Comparison of ENCODE assay signal across 8 cellular contexts in the genomic region with DNA sequence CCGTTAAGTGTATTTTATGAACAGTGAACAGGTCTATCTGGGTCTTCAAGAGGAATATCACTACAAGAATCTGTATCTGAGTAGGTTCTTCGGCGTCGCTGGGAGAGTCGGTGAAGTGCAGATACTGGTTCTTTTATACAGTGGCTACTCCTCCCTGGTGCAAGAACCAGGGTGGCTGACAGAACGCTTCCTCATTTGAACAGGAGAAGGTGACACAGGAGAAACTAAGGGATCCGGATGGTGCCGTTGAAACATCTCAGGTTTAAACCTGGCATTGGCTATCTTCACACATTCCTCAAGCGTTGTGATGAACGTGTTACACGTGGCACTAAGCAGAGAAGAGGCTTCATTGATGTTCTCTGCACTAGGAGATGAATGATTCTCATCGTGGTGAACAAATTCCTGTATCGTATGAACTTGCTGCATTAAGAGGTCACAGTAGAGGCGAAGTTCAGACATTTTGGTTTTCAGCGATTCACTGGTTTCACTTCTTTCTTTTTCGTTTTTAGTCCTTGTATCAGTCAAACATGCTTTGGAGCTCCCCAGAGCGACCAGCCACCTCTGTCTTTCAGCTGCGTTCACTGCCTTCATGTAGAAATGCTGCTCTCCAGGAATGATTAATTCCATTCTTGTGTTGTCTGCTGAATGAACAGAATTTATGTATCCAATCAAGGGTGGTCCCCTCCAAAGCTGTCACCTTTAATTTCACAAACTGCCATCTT. TPM values are rescaled to one million over a fixed set of nuclear protein-coding genes. Genes with fewer than 3 reads are reported as not detected.
DNase-seq lines count a peak whose midpoint lies in the region; ATAC-seq and TF ChIP-seq lines count a peak whose summit lies in the region.
"Not testable (repeated sequence)": the region's sequence is repeated elsewhere in the genome, so short reads cannot be mapped to it uniquely, and the experiment has no call there.

No MANE protein-coding gene starts in this region.

- peaks cover 30% of the 10 kb centered on the region for H3K4me1 Mint-ChIP-seq in activated T-helper 2 cell treated with anti-CD3 and anti-CD28 coated beads, Interferon-gamma antibody, Interleukin-2, Interleukin-4, amounts not matched to agents 10 μg/mL and 5 μg/mL and 100 μg/mL, durations not matched to agents 14 hours and 24 hours and 36 hours (ENCODE audit: low read depth)
- H3K4me1 Mint-ChIP-seq in natural killer cell: peaks cover 29 to 32% of the 10 kb centered on the region in 2 donors

- not testable (repeated sequence) for H3K27ac ChIP-seq in HUES6 (ENCODE audit: low read depth, low read length)
- H3K27ac ChIP-seq in Peyer's patch: peak overlapping the region; percentile 76 to 94 (median 88)
- H3K27ac ChIP-seq in esophagus squamous epithelium: peak overlapping the region in 3 of 4 donors; percentile 42 to 75 (median 72)
- peak overlapping the region in 3 of 4 donors; percentile 59 to 91 (median 61) for H3K27ac ChIP-seq in tibial nerve

- intact Hi-C loops in activated T-helper 2 cell treated with anti-CD3 and anti-CD28 coated beads, Interferon-gamma antibody, Interleukin-2, Interleukin-4, amounts not matched to agents 10 μg/mL and 5 μg/mL and 100 μg/mL, durations not matched to agents 14 hours and 24 hours and 36 hours (cut with micrococcal nuclease): loop anchor here (5.0 kb wide), 1 partner anchor 41 kb away; no protein-coding TSS in a partner anchor
- intact Hi-C loops in esophagus squamous epithelium (cut with DNase I): not testable (repeated sequence)
- intact Hi-C loops in natural killer cell (cut with micrococcal nuclease): loop anchor here (5.0 kb wide), 1 partner anchor 41 kb away; no protein-coding TSS in a partner anchor

- H3K4me1 ChIP-seq in HUES6 (ENCODE audit: control insufficient read depth, insufficient read depth, low read length); Peyer's patch; esophagus squamous epithelium: not testable (repeated sequence)
- H3K4me1 ChIP-seq in tibial nerve: peaks cover 0 to 15% (median 0%) of the 10 kb centered on the region in 4 donors

- not testable (repeated sequence) for DNase-seq in GM06990 (ENCODE audit: extremely low read depth, insufficient read length); activated T-helper 2 cell treated with anti-CD3 and anti-CD28 coated beads, Interferon-gamma antibody, Interleukin-2, Interleukin-4, amounts not matched to agents 10 μg/mL and 5 μg/mL and 100 μg/mL, durations not matched to agents 14 hours and 24 hours and 36 hours (ENCODE audit: low spot score); esophagus squamous epithelium (lab: John Stamatoyannopoulos, UW); natural killer cell; tibial nerve (ENCODE audit: low spot score in 2 of 2)
- DNase-seq in Peyer's patch: peak in 2 of 3 donors; percentile 63 to 74

- not testable (repeated sequence) for H3K36me3 Mint-ChIP-seq in activated T-helper 2 cell treated with anti-CD3 and anti-CD28 coated beads, Interferon-gamma antibody, Interleukin-2, Interleukin-4, amounts not matched to agents 10 μg/mL and 5 μg/mL and 100 μg/mL, durations not matched to agents 14 hours and 24 hours and 36 hours (ENCODE audit: low read depth); natural killer cell

- not testable (repeated sequence) for TF ChIP-seq POLR2A in Peyer's patch (IDR thresholded peaks at IDR 0.05); esophagus squamous epithelium (IDR thresholded peaks at IDR 0.05); tibial nerve (IDR thresholded peaks at IDR 0.05)

- peak in 1 of 2 donors; percentile 20 for TF ChIP-seq EP300 in tibial nerve (IDR thresholded peaks at IDR 0.05)

- peak overlapping the region; percentile 67 for H3K27ac Mint-ChIP-seq in activated T-helper 2 cell treated with anti-CD3 and anti-CD28 coated beads, Interferon-gamma antibody, Interleukin-2, Interleukin-4, amounts not matched to agents 10 μg/mL and 5 μg/mL and 100 μg/mL, durations not matched to agents 14 hours and 24 hours and 36 hours
- peak overlapping the region; percentile 76 to 92 for H3K27ac Mint-ChIP-seq in natural killer cell

- H3K36me3 ChIP-seq in GM06990 (ENCODE audit: control insufficient read depth, insufficient read depth, low read length); HUES6 (ENCODE audit: control insufficient read depth, insufficient read depth, low read length); Peyer's patch; esophagus squamous epithelium; tibial nerve: not testable (repeated sequence)

- TF ChIP-seq CTCF in GM06990 (IDR thresholded peaks at IDR 0.05; ENCODE audit: insufficient read depth, low read length, poor library complexity, severe bottlenecking); Peyer's patch (IDR thresholded peaks at IDR 0.05); esophagus squamous epithelium (IDR thresholded peaks at IDR 0.05); natural killer cell (IDR thresholded peaks at IDR 0.05); tibial nerve (IDR thresholded peaks at IDR 0.05): not testable (repeated sequence)

- not testable (repeated sequence) for H3K27me3 ChIP-seq in GM06990 (replicated peaks; ENCODE audit: control insufficient read depth, insufficient read depth, low read length); Peyer's patch
- H3K27me3 ChIP-seq in HUES6 (ENCODE audit: control insufficient read depth, insufficient read depth, low read length) (peaks cover 98% of the 10 kb centered on the region), esophagus squamous epithelium (peaks cover 0 to 100% (median 3%) of the 10 kb centered on the region in 4 donors), tibial nerve (peaks cover 0 to 69% of the 10 kb centered on the region in 2 donors)

- ATAC-seq in GM21737 (IDR thresholded peaks at IDR 0.05; ENCODE audit: unreplicated experiment) (peak; percentile 44), natural killer cell (peak; percentile 54 to 65 (median 62))

- peak overlapping the region; percentile 51 for H3K4me3 ChIP-seq in GM06990 (replicated peaks; ENCODE audit: low read depth, low read length)
- peak overlapping the region; percentile 47 for H3K4me3 ChIP-seq in HUES6 (ENCODE audit: low read depth, low read length)
- peak overlapping the region; percentile 43 to 53 (median 50) for H3K4me3 ChIP-seq in Peyer's patch
- peak overlapping the region in 3 of 4 donors; percentile 18 to 61 (median 44) for H3K4me3 ChIP-seq in esophagus squamous epithelium
- H3K4me3 ChIP-seq in tibial nerve: peak overlapping the region in 2 of 4 donors; percentile 43 to 47

- H3K9me3 Mint-ChIP-seq in activated T-helper 2 cell treated with anti-CD3 and anti-CD28 coated beads, Interferon-gamma antibody, Interleukin-2, Interleukin-4, amounts not matched to agents 10 μg/mL and 5 μg/mL and 100 μg/mL, durations not matched to agents 14 hours and 24 hours and 36 hours; natural killer cell: not testable (repeated sequence)

- peak overlapping the region; percentile 59 for H3K4me3 Mint-ChIP-seq in activated T-helper 2 cell treated with anti-CD3 and anti-CD28 coated beads, Interferon-gamma antibody, Interleukin-2, Interleukin-4, amounts not matched to agents 10 μg/mL and 5 μg/mL and 100 μg/mL, durations not matched to agents 14 hours and 24 hours and 36 hours (ENCODE audit: low read depth)
- H3K4me3 Mint-ChIP-seq in natural killer cell: peak overlapping the region; percentile 93

- not testable (repeated sequence) for H3K9me3 ChIP-seq in HUES6 (ENCODE audit: control insufficient read depth, insufficient read depth, low read depth, low read length); Peyer's patch; esophagus squamous epithelium; tibial nerve

- peaks cover 34% of the 10 kb centered on the region for H3K27me3 Mint-ChIP-seq in activated T-helper 2 cell treated with anti-CD3 and anti-CD28 coated beads, Interferon-gamma antibody, Interleukin-2, Interleukin-4, amounts not matched to agents 10 μg/mL and 5 μg/mL and 100 μg/mL, durations not matched to agents 14 hours and 24 hours and 36 hours (ENCODE audit: low read depth)
- H3K27me3 Mint-ChIP-seq in natural killer cell (ENCODE audit: low read depth in 2 of 2): peaks cover 22 to 36% of the 10 kb centered on the region in 2 donors

- WGBS in esophagus squamous epithelium, 2 donors: 34 to 48% methylated on average over 15 of the region's 18 CpGs
- 48 to 55% methylated on average over 18 of the region's 18 CpGs for WGBS in tibial nerve, 2 donors

- not testable (repeated sequence) for H3K9ac ChIP-seq in HUES6 (ENCODE audit: low read length)

RNA-seq across cellular contexts. Expression of a gene that starts 54.7 kb away (rescaled TPM):
- total RNA-seq in Peyer's patch: 1 to 10 TPM in 3 of 4 donors, not detected in 1; 1.7 to 9.9 (median 2.5) TPM
- 16.6 and 19.4 TPM in 2 replicates for total RNA-seq in activated T-helper 2 cell treated with anti-CD3 and anti-CD28 coated beads, Interferon-gamma antibody, Interleukin-2, Interleukin-4, amounts not matched to agents 10 μg/mL and 5 μg/mL and 100 μg/mL, durations not matched to agents 14 hours and 24 hours and 36 hours
- total RNA-seq in esophagus squamous epithelium: 1 to 10 TPM in 1 of 4 donors, under 1 TPM in 1, not detected in 2; 0.57 to 3.7 TPM
- total RNA-seq in natural killer cell: 10 to 100 TPM; 26.8 to 46.6 (median 33.6) TPM
- total RNA-seq in tibial nerve: 1 to 10 TPM in 1 of 4 donors, under 1 TPM in 2, not detected in 1; 0.60 to 2.2 (median 0.87) TPM
